ENCODE assay signal across 12 cellular contexts in the genomic region with DNA sequence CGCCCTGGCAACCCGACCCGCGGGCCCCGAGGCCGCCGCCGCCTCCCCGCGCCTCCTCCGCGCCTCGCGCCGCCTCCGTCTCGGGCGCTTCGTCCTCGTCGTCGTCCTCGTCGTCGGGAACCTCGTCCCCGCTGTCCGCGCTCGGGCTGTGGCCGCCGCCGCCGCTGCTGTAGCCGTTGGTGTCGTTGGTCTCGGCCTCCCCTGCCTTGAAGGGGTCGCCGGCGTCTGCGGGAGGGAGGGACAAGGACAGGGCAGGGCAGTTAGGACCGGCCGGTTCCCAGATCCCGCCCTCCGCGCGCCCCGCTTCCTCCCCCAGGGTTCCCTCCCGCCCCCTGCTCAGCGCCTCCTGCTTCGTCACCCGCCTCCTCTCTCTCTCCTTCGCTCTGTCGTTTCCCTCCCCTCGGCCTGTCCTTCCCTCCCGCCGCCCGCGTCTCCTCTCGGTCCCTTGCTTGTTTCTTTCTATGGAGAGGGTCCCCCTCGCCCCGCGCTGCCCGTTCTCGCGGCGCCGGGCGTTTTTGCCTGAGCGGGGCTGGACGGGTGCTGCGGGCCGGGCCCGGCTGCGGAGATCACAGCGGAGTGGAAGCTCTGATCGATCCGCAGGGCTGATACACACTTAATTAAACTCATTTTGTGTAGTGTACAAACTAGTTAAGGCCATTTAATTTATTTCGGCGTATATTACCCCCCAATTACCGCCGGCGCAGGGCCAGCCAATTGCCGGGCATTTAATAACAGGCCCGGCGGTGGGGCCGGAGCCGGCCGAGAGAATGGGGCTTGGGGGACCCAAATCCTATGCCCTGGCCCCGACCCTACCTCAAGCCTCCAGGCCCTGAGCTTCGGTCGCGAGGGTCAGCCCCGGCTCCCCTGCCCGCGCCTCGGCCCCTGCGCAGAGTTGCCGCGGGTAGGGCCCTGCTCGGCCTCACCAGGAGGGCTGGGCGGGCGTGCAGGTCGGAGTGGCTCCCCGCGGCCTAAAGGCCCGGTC. TPM values are rescaled to one million over a fixed set of nuclear protein-coding genes. Genes with fewer than 3 reads are reported as not detected.
DNase-seq lines count a peak whose midpoint lies in the region; ATAC-seq and TF ChIP-seq lines count a peak whose summit lies in the region.
"Had no signal": no experiment of that assay in that cellular context is flagged by ENCODE, and none has a peak within 500 bp of the region (broad histone marks: within the 10 kb centered on the region; RNA-seq: fewer than 3 reads in every experiment).

No MANE protein-coding gene starts in this region.

- H3K36me3 Mint-ChIP-seq in T-helper 17 cell (ENCODE audit: low read depth) (peaks cover 4% of the 10 kb centered on the region), neural progenitor cell (peaks cover 1% of the 10 kb centered on the region)
- H3K36me3 Mint-ChIP-seq in stimulated activated memory B cell treated with anti-CD40 and anti-IgM and Interleukin-4, amounts not matched to agents 10 μg/mL and 1 μg/mL and 100 μg/mL, for 72 hours = peaks cover 4% of the 10 kb centered on the region

- no peak overlapping the region for H3K9ac ChIP-seq in neural progenitor cell

- intact Hi-C loops in right cardiac atrium (cut with DNase I) = no loop called here

- H3K4me3 ChIP-seq in right cardiac atrium (ENCODE audit: low read length) (no peak overlapping the region), neural progenitor cell (no peak overlapping the region)

- peaks cover 3% of the 10 kb centered on the region for H3K9me3 Mint-ChIP-seq in stimulated activated memory B cell treated with anti-CD40 and anti-IgM and Interleukin-4, amounts not matched to agents 10 μg/mL and 1 μg/mL and 100 μg/mL, for 72 hours
- peaks cover 5% of the 10 kb centered on the region for H3K9me3 Mint-ChIP-seq in neural progenitor cell

- no peaks in the 10 kb centered on the region for H3K79me2 ChIP-seq in neural progenitor cell (ENCODE audit: low read depth)

- no peaks in the 10 kb centered on the region for H3K27me3 ChIP-seq in right cardiac atrium (ENCODE audit: control insufficient read depth, insufficient read depth)
- peaks cover 96% of the 10 kb centered on the region for H3K27me3 ChIP-seq in neural progenitor cell

- no peak overlapping the region for H3K4me2 ChIP-seq in neural progenitor cell

- TF ChIP-seq CTCF in neural progenitor cell (IDR thresholded peaks at IDR 0.05) = no peak

- in situ Hi-C loops in KBM-7 (cut with MboI; ENCODE audit: low pct_unique_long_range_greater_than_20kb, low sequenced_read_pairs) = no loop called here

- peaks cover 27% of the 10 kb centered on the region for H4K20me1 ChIP-seq in neural progenitor cell (ENCODE audit: low read depth)

- H3K4me1 ChIP-seq in right cardiac atrium (ENCODE audit: control insufficient read depth, insufficient read depth, low read length) (no peaks in the 10 kb centered on the region), neural progenitor cell (no peaks in the 10 kb centered on the region)

- no peak overlapping the region for H3K27ac ChIP-seq in right cardiac atrium (ENCODE audit: low read length)
- H3K27ac ChIP-seq in neural progenitor cell = no peak overlapping the region

- 5% methylated on average over 106 of the region's 107 CpGs for WGBS in right cardiac atrium

- H3K27ac Mint-ChIP-seq in T-helper 17 cell (no peak overlapping the region), neural progenitor cell (no peak overlapping the region)
- no peak overlapping the region for H3K27ac Mint-ChIP-seq in stimulated activated memory B cell treated with anti-CD40 and anti-IgM and Interleukin-4, amounts not matched to agents 10 μg/mL and 1 μg/mL and 100 μg/mL, for 72 hours

- peak; percentile 3 for DNase-seq in activated gamma-delta T cell treated with Interleukin-2 at 50 U/mL for 16 hours
- DNase-seq in activated gamma-delta T cell (lab: John Stamatoyannopoulos, UW) = no peak
- no peak for DNase-seq in T-helper 17 cell
- peak in 2 of 3 donors; percentile 9 to 43 for DNase-seq in right cardiac atrium
- no peak for DNase-seq in KBM-7
- DNase-seq in neural progenitor cell (ENCODE audit: low spot score) = no peak

- no peak for ATAC-seq in T-helper 17 cell
- ATAC-seq in right cardiac atrium = no peak
- no peak for ATAC-seq in stimulated activated memory B cell treated with anti-CD40 and anti-IgM and Interleukin-4, amounts not matched to agents 10 μg/mL and 1 μg/mL and 100 μg/mL, for 72 hours
- no peak for ATAC-seq in HG02840 (IDR thresholded peaks at IDR 0.05; ENCODE audit: low FRiP score, unreplicated experiment)

- H3F3A ChIP-seq in neural progenitor cell (ENCODE audit: low read depth) = no peaks in the 10 kb centered on the region

- H3K27me3 Mint-ChIP-seq in T-helper 17 cell (peaks cover 41% of the 10 kb centered on the region), neural progenitor cell (ENCODE audit: insufficient read depth, low read depth) (peaks cover 59% of the 10 kb centered on the region)
- peaks cover 71% of the 10 kb centered on the region for H3K27me3 Mint-ChIP-seq in stimulated activated memory B cell treated with anti-CD40 and anti-IgM and Interleukin-4, amounts not matched to agents 10 μg/mL and 1 μg/mL and 100 μg/mL, for 72 hours

- H3K4me1 Mint-ChIP-seq in T-helper 17 cell (peaks cover 16% of the 10 kb centered on the region), neural progenitor cell (peaks cover 4% of the 10 kb centered on the region)
- peaks cover 5% of the 10 kb centered on the region for H3K4me1 Mint-ChIP-seq in stimulated activated memory B cell treated with anti-CD40 and anti-IgM and Interleukin-4, amounts not matched to agents 10 μg/mL and 1 μg/mL and 100 μg/mL, for 72 hours

- H3K4me3 Mint-ChIP-seq in T-helper 17 cell (peak overlapping the region; percentile 73), neural progenitor cell (no peak overlapping the region)
- peak overlapping the region; percentile 44 for H3K4me3 Mint-ChIP-seq in stimulated activated memory B cell treated with anti-CD40 and anti-IgM and Interleukin-4, amounts not matched to agents 10 μg/mL and 1 μg/mL and 100 μg/mL, for 72 hours

- H3K36me3 ChIP-seq in neural progenitor cell = no peaks in the 10 kb centered on the region

- H3K9me3 ChIP-seq in T-helper 17 cell (ENCODE audit: control insufficient read depth, low read length, poor library complexity, severe bottlenecking) (no peaks in the 10 kb centered on the region), right cardiac atrium (ENCODE audit: control insufficient read depth, low read length) (no peaks in the 10 kb centered on the region), neural progenitor cell (ENCODE audit: low read depth) (no peaks in the 10 kb centered on the region)

- no peak overlapping the region for H2AFZ ChIP-seq in neural progenitor cell (replicated peaks)

RNA-seq across cellular contexts. Expression of gene NKX1-1, which starts 2.4 kb away (rescaled TPM):
- total RNA-seq in T-helper 17 cell (not detected), right cardiac atrium (not detected), neural progenitor cell (ENCODE audit: low replicate concordance) (not detected in 2 replicates)
- not detected for polyA plus RNA-seq in right cardiac atrium
- total RNA-seq: HT1080, mononuclear cell, SK-MEL-5, urinary bladder had no signal
- polyA plus RNA-seq: urinary bladder had no signal

RNA-seq across cellular contexts. Expression of gene UVSSA, which starts 56.9 kb away (rescaled TPM):
- total RNA-seq in T-helper 17 cell = 10 to 100 TPM; 36.0 to 37.1 TPM
- 1 to 10 TPM; 7.7 to 8.8 (median 8.5) TPM for total RNA-seq in right cardiac atrium
- 5.0 TPM for polyA plus RNA-seq in right cardiac atrium
- 10.9 and 19.2 TPM in 2 replicates for total RNA-seq in neural progenitor cell (ENCODE audit: low replicate concordance)

Comparison
In these comparisons a context has a peak if more than half of its experiments do, and no peak if none do; other contexts are left out.
1. DNase-seq: peak in activated gamma-delta T cell treated with Interleukin-2 at 50 U/mL for 16 hours (single experiment) and right cardiac atrium (2 of 3); none in activated gamma-delta T cell (single experiment), T-helper 17 cell (0 of 3), KBM-7 (single experiment) and neural progenitor cell (single experiment).